In the genomic region with DNA sequence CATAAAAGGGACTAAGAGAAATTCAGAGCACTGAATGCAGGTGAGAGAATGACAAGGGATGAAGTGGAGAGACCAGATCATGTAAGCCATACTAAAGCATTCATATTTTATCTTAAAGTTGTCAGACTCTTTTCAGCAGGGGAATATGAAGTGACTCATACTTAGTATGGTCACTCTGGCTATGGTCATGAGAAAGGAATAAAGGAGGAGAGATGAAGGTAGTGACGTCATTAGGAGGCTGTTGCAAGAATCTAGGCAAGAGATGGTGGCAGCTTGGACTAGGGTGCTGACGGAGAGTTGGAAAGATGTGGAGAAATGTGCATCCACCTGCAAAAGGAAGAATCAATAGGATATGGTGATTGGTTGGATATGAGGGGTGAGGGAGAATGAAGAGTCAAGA, we compare ENCODE assay signal across 18 cellular contexts.
"Had no signal": no experiment of that assay in that cellular context is flagged by ENCODE, and none has a peak within 500 bp of the region (broad histone marks: within the 10 kb centered on the region; RNA-seq: fewer than 3 reads in every experiment).

No MANE protein-coding gene starts in this region.

- DNase-seq: activated CD4-positive, alpha-beta memory T cell treated with anti-CD3 and anti-CD28 coated beads for 36 hours; activated CD4-positive, alpha-beta T cell treated with anti-CD3 and anti-CD28 coated beads for 4 hours; activated gamma-delta T cell treated with Interleukin-2 at 50 U/mL for 16 hours; activated T-cell treated with anti-CD3 and anti-CD28 coated beads for 4 hours; adrenal gland; dermis blood vessel endothelial cell; effector memory CD4-positive, alpha-beta T cell; head of caudate nucleus; left ventricle myocardium inferior; stimulated activated naive CD8-positive, alpha-beta T cell treated with anti-CD3 and anti-CD28 coated beads, Interleukin-15, Interleukin-2, amounts not matched to agents 100 U/mL and 50 U/mL, for 24 hours; uterus had no signal

- H3K9me3 ChIP-seq: adrenal gland, left ventricle myocardium inferior, right atrium auricular region, tibial nerve, uterus had no signal

- FAIRE-seq: frontal cortex had no signal

- H3K36me3 ChIP-seq: adrenal gland, cardiac muscle cell, left ventricle myocardium inferior, right atrium auricular region, tibial nerve, uterus had no signal

- H3K27me3 ChIP-seq: adrenal gland, cardiac muscle cell, right atrium auricular region, tibial nerve, uterus had no signal

- H3K4me1 ChIP-seq: adrenal gland, left ventricle myocardium inferior, right atrium auricular region, tibial nerve, uterus had no signal

- ATAC-seq: activated naive CD4-positive, alpha-beta T cell treated with anti-CD3 and anti-CD28 coated beads, Interleukin-2, amount 50 U/mL, for 72 hours; stimulated activated naive CD8-positive, alpha-beta T cell treated with anti-CD3 and anti-CD28 coated beads, Interleukin-15, Interleukin-2, amounts not matched to agents 100 U/mL and 50 U/mL, for 24 hours; WTC11 had no signal

- H3K27ac ChIP-seq: adrenal gland, cardiac muscle cell, left ventricle myocardium inferior, right atrium auricular region, skin epidermis, tibial nerve, uterus had no signal

- H3K4me3 ChIP-seq: adrenal gland, cardiac muscle cell, left ventricle myocardium inferior, right atrium auricular region, skin epidermis, tibial nerve, uterus had no signal
